8 cellular contexts compared by ENCODE assay signal in genomic region chr12:6958609-6959375, GRCh38. TPM values are rescaled to one million over a fixed set of nuclear protein-coding genes. Genes with fewer than 3 reads are reported as not detected.
A peak's percentile ranks its signal among the peaks of the same experiment; 100 is the strongest.
DNase-seq lines count a peak whose midpoint lies in the region; ATAC-seq and TF ChIP-seq lines count a peak whose summit lies in the region.

No MANE protein-coding gene starts in this region.

- no peaks in the 10 kb centered on the region for H3K9me3 Mint-ChIP-seq in activated T-cell treated with anti-CD3 and anti-CD28 coated beads, Interleukin-2, amount 50 U/mL, for 72 hours

- no peaks in the 10 kb centered on the region for H3K9me3 ChIP-seq in vagina
- no peaks in the 10 kb centered on the region for H3K9me3 ChIP-seq in BE2C

- H3K27ac ChIP-seq in layer of hippocampus (ENCODE audit: low read depth, low read length) = peak overlapping the region; percentile 58
- H3K27ac ChIP-seq in vagina = peak overlapping the region; percentile 46

- ATAC-seq in GM21717 (IDR thresholded peaks at IDR 0.05; ENCODE audit: unreplicated experiment) = peak; percentile 40
- peak; percentile 52 to 54 for ATAC-seq in activated T-cell treated with anti-CD3 and anti-CD28 coated beads, Interleukin-2, amount 50 U/mL, for 72 hours (replicated peaks in 1 of 2)

- H3K4me3 Mint-ChIP-seq in activated T-cell treated with anti-CD3 and anti-CD28 coated beads, Interleukin-2, amount 50 U/mL, for 72 hours = peak overlapping the region; percentile 93

- H3K36me3 Mint-ChIP-seq in activated T-cell treated with anti-CD3 and anti-CD28 coated beads, Interleukin-2, amount 50 U/mL, for 72 hours (ENCODE audit: insufficient read depth in 2 of 2) = peaks cover 2 to 13% of the 10 kb centered on the region in 2 donors

- H3K4me1 Mint-ChIP-seq in activated T-cell treated with anti-CD3 and anti-CD28 coated beads, Interleukin-2, amount 50 U/mL, for 72 hours (ENCODE audit: low read depth) = peaks cover 92% of the 10 kb centered on the region

- peak; percentile 85 for DNase-seq in GM06990 (ENCODE audit: extremely low read depth, insufficient read length)
- peak; percentile 89 for DNase-seq in NAMALWA (ENCODE audit: low spot score)
- peak; percentile 78 for DNase-seq in activated T-cell treated with anti-CD3 and anti-CD28 coated beads, Interleukin-2, amount 50 U/mL, for 72 hours
- DNase-seq in vagina (ENCODE audit: extremely low spot score in 2 of 2) = no peak
- no peak for DNase-seq in mucosa of gallbladder (ENCODE audit: low spot score)
- DNase-seq in BE2C = no peak

- H3K36me3 ChIP-seq in GM06990 (ENCODE audit: control insufficient read depth, insufficient read depth, low read length) = peaks cover 56% of the 10 kb centered on the region
- no peaks in the 10 kb centered on the region for H3K36me3 ChIP-seq in vagina
- no peaks in the 10 kb centered on the region for H3K36me3 ChIP-seq in BE2C

- no peak for TF ChIP-seq POLR2A in vagina (IDR thresholded peaks at IDR 0.05)

- peak overlapping the region; percentile 88 for H3K27ac Mint-ChIP-seq in activated T-cell treated with anti-CD3 and anti-CD28 coated beads, Interleukin-2, amount 50 U/mL, for 72 hours

- peak overlapping the region; percentile 49 for H3K4me3 ChIP-seq in GM06990 (replicated peaks; ENCODE audit: low read depth, low read length)
- no peak overlapping the region for H3K4me3 ChIP-seq in vagina
- no peak overlapping the region for H3K4me3 ChIP-seq in BE2C (ENCODE audit: low read depth, low read length)

- no peak for TF ChIP-seq CTCF in GM06990 (IDR thresholded peaks at IDR 0.05; ENCODE audit: insufficient read depth, low read length, poor library complexity, severe bottlenecking)
- no peak for TF ChIP-seq CTCF in vagina (IDR thresholded peaks at IDR 0.05)
- no peak for TF ChIP-seq CTCF in BE2C (IDR thresholded peaks at IDR 0.05; ENCODE audit: low read depth, low read length)

- intact Hi-C loops in vagina (cut with DNase I) = no loop called here

- H3K27me3 Mint-ChIP-seq in activated T-cell treated with anti-CD3 and anti-CD28 coated beads, Interleukin-2, amount 50 U/mL, for 72 hours (ENCODE audit: low read depth) = no peaks in the 10 kb centered on the region

- H3K4me1 ChIP-seq in vagina (peaks cover 31% of the 10 kb centered on the region), BE2C (peaks cover 21% of the 10 kb centered on the region)

- no peaks in the 10 kb centered on the region for H3K27me3 ChIP-seq in GM06990 (replicated peaks; ENCODE audit: control insufficient read depth, insufficient read depth, low read length)
- no peaks in the 10 kb centered on the region for H3K27me3 ChIP-seq in layer of hippocampus (ENCODE audit: control insufficient read depth, insufficient read depth, low read length)
- H3K27me3 ChIP-seq in vagina = no peaks in the 10 kb centered on the region
- no peaks in the 10 kb centered on the region for H3K27me3 ChIP-seq in BE2C

RNA-seq across cellular contexts. Expression of gene PTPN6, which starts 7.6 kb away (rescaled TPM):
- 100 to 1,000 TPM; 238 to 313 TPM for total RNA-seq in activated T-cell treated with anti-CD3 and anti-CD28 coated beads, Interleukin-2, amount 50 U/mL, for 72 hours
- total RNA-seq in vagina = 17.4 TPM
- 66.4 TPM for total RNA-seq in mucosa of gallbladder
- not detected for polyA plus RNA-seq in BE2C (2012; ENCODE audit: insufficient read depth, insufficient read length, low read depth)

RNA-seq across cellular contexts. Expression of gene PHB2, which starts 11.7 kb away (rescaled TPM):
- 100 to 1,000 TPM; 296 to 348 TPM for total RNA-seq in activated T-cell treated with anti-CD3 and anti-CD28 coated beads, Interleukin-2, amount 50 U/mL, for 72 hours
- total RNA-seq in vagina (199 TPM), mucosa of gallbladder (141 TPM)
- 577 TPM for polyA plus RNA-seq in BE2C (2012; ENCODE audit: insufficient read depth, insufficient read length, low read depth)

RNA-seq across cellular contexts. Expression of gene EMG1, which starts 11.9 kb away (rescaled TPM):
- 10 to 100 TPM; 44.9 to 45.7 TPM for total RNA-seq in activated T-cell treated with anti-CD3 and anti-CD28 coated beads, Interleukin-2, amount 50 U/mL, for 72 hours
- total RNA-seq in vagina (21.9 TPM), mucosa of gallbladder (31.8 TPM)
- 143 TPM for polyA plus RNA-seq in BE2C (2012; ENCODE audit: insufficient read depth, insufficient read length, low read depth)

RNA-seq across cellular contexts. Expression of gene C12orf57, which starts 15.0 kb away (rescaled TPM):
- total RNA-seq in activated T-cell treated with anti-CD3 and anti-CD28 coated beads, Interleukin-2, amount 50 U/mL, for 72 hours = 100 to 1,000 TPM; 259 to 301 TPM
- total RNA-seq in vagina = 760 TPM
- 265 TPM for total RNA-seq in mucosa of gallbladder
- polyA plus RNA-seq in BE2C (2012; ENCODE audit: insufficient read depth, insufficient read length, low read depth) = 616 TPM

RNA-seq across cellular contexts. Expression of gene RNU7-1, which starts 15.2 kb away (rescaled TPM):
- not detected for total RNA-seq in activated T-cell treated with anti-CD3 and anti-CD28 coated beads, Interleukin-2, amount 50 U/mL, for 72 hours
- total RNA-seq in vagina = not detected
- total RNA-seq in mucosa of gallbladder = not detected
- not detected for polyA plus RNA-seq in BE2C (2012; ENCODE audit: insufficient read depth, insufficient read length, low read depth)

Comparison
In these comparisons a context has a peak if more than half of its experiments do, and no peak if none do; other contexts are left out.
1. DNase-seq: peak in GM06990 (single experiment), NAMALWA (single experiment) and activated T-cell treated with anti-CD3 and anti-CD28 coated beads, Interleukin-2, amount 50 U/mL, for 72 hours (2 of 2); none in vagina (0 of 2), mucosa of gallbladder (single experiment) and BE2C (single experiment).